Comparison of ENCODE assay signal across 8 cellular contexts in the genomic region with DNA sequence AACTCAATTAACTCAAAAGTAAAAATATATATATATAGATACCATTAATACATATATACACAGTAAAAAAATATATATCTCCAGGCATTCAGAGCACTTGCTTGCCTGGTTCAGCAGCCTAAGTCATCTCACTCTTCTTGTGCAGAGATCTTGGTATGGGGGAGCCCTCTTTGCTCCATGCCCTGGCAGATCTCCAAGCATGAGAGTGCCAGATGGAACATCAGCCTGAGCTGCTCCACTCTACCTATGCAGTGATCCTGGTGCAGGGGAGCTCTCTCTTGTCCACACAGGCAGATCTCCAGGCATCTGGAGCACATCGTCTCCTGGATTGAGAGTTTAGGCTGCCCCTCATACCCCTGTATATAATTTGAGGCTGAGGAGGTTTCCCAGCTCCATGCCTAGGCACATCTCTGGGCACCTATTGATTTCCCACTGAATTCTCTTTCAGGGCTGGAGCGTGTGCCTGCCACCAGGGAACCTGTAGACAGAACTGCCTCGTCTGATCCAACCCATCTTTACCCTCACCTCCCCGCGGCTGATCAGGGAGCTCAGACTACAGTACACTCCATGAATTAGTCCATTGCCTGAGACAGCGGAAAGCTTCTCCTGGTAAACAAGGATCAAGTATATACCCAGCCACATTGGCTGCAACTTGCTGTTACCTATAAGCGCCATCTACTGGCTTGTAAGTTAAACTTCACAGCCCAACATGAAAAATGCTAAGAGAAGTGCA.
DNase-seq lines count a peak whose midpoint lies in the region; TF ChIP-seq lines count a peak whose summit lies in the region.

No MANE protein-coding gene starts in this region.

- DNase-seq in HAP-1 (ENCODE audit: low spot score in 2 of 2) (peak; percentile 35 to 51), NB4 (ENCODE audit: low read depth) (peak; percentile 53), UCSD-AML1 (lab: John Stamatoyannopoulos, UW; ENCODE audit: unreplicated experiment) (peak; percentile 11), iPS-NIHi7 (ENCODE audit: extremely low spot score) (peak; percentile 37), NCI-H1930 (lab: John Stamatoyannopoulos, UW) (no peak)
- DNase-seq in activated T-cell treated with anti-CD3 and anti-CD28 coated beads, Interleukin-2, amount 50 U/mL, for 1 hour: no peak
- DNase-seq in activated CD4-positive, alpha-beta T cell treated with anti-CD3 and anti-CD28 coated beads, Interleukin-2, amount 50 U/mL, for 48 hours: no peak

- no peaks in the 10 kb centered on the region for H3K36me3 ChIP-seq in HAP-1 (replicated peaks)

- H3K4me3 ChIP-seq in HAP-1 (no peak overlapping the region), NB4 (ENCODE audit: low read depth, low read length) (no peak overlapping the region)

- peaks cover 4% of the 10 kb centered on the region; the same call in 1 of the 2 replicates for H3K27me3 ChIP-seq in HAP-1 (ENCODE audit: low read depth)

- TF ChIP-seq CTCF in GM12873 (IDR thresholded peaks at IDR 0.05; ENCODE audit: insufficient read depth, low read depth, low read length, missing control alignments) (peak; percentile 71), NB4 (IDR thresholded peaks at IDR 0.05; ENCODE audit: low read depth, low read length) (peak; percentile 67)

- H3K9me3 ChIP-seq in HAP-1: no peaks in the 10 kb centered on the region

- no peak for TF ChIP-seq POLR2A in NB4 (IDR thresholded peaks at IDR 0.05; ENCODE audit: extremely low read depth, insufficient read length)

- in situ Hi-C loops in HAP-1 (cut with MboI; ENCODE audit: low sequenced_read_pairs): loop anchor here (25.0 kb wide), 1 partner anchor 586 kb away; no protein-coding TSS in a partner anchor

- no peaks in the 10 kb centered on the region for H3K4me1 ChIP-seq in HAP-1

Comparison
In these comparisons a context has a peak if more than half of its experiments do, and no peak if none do; other contexts are left out.
1. DNase-seq: peak in HAP-1 (2 of 2), NB4 (single experiment), UCSD-AML1 (single experiment) and iPS-NIHi7 (single experiment); none in activated T-cell treated with anti-CD3 and anti-CD28 coated beads, Interleukin-2, amount 50 U/mL, for 1 hour (single experiment), activated CD4-positive, alpha-beta T cell treated with anti-CD3 and anti-CD28 coated beads, Interleukin-2, amount 50 U/mL, for 48 hours (0 of 2) and NCI-H1930 (0 of 2).